In the genomic region with DNA sequence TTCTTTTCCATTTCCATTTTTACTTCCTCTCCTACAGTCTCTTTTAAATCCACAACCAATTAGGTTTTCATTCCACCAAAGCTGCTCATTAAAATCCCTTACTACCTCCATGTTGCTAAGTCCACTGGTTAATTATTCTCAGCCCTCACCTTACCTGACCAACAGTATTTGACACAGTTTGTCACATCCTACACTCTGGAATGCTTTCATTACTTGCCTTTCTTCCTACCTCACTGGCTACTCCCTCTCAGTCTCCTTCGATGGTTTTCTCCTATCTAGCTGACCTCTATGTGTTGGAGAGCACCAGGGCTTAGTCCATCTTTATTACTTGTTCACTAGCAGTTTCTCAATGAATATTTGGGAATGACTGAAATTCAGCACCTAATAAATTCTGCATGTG, we compare ENCODE assay signal across 21 cellular contexts.
DNase-seq lines count a peak whose midpoint lies in the region; ATAC-seq, FAIRE-seq and TF ChIP-seq lines count a peak whose summit lies in the region.
"Had no signal": no experiment of that assay in that cellular context is flagged by ENCODE, and none has a peak within 500 bp of the region (broad histone marks: within the 10 kb centered on the region; RNA-seq: fewer than 3 reads in every experiment).

No MANE protein-coding gene starts in this region.

- no peak overlapping the region for H4K8ac ChIP-seq in mesenchymal stem cell (ENCODE audit: low read length)

- no peaks in the 10 kb centered on the region for H3K36me3 ChIP-seq in HUES6 (ENCODE audit: control insufficient read depth, insufficient read depth, low read length)
- peaks cover 0 to 5% of the 10 kb centered on the region in 2 experiments for H3K36me3 ChIP-seq in mesenchymal stem cell (ENCODE audit: control insufficient read depth in 1 of 2, insufficient read depth in 2 of 2, low read depth in 1 of 2, low read length in 2 of 2)
- H3K36me3 ChIP-seq: BLaER1, HAP-1 had no signal

- peaks cover 0 to 2% (median 0%) of the 10 kb centered on the region in 3 donors for H3K27me3 Mint-ChIP-seq in immature natural killer cell (ENCODE audit: low read depth in 3 of 3)
- H3K27me3 Mint-ChIP-seq: CD4-positive, alpha-beta memory T cell had no signal

- H3K9ac ChIP-seq in HUES6 (ENCODE audit: low read length) (no peak overlapping the region), mesenchymal stem cell (ENCODE audit: low read length) (no peak overlapping the region)
- H3K9ac ChIP-seq: BLaER1 had no signal

- H2BK5ac ChIP-seq in mesenchymal stem cell (ENCODE audit: low read depth, low read length, poor library complexity, severe bottlenecking) = no peak overlapping the region

- no peak overlapping the region for H2BK12ac ChIP-seq in mesenchymal stem cell (ENCODE audit: low read length in 2 of 2)

- H3K9me3 ChIP-seq in HUES6 (ENCODE audit: control insufficient read depth, insufficient read depth, low read depth, low read length) = 0 out of 2 replicates have a peak, but pooled peaks cover 3% of the 10 kb centered on the region
- no peaks in the 10 kb centered on the region for H3K9me3 ChIP-seq in mesenchymal stem cell (ENCODE audit: control insufficient read depth, low read length)
- H3K9me3 ChIP-seq: HAP-1 had no signal

- ATAC-seq in GM18868 (IDR thresholded peaks at IDR 0.05; ENCODE audit: unreplicated experiment) (no peak), Right ventricle myocardium inferior (no peak)
- ATAC-seq: GM12878, K562 had no signal

- DNase-seq in D721Med (ENCODE audit: insufficient read length, low spot score) (no peak), epithelial cell of esophagus (ENCODE audit: low read depth) (peak; percentile 2), mesenchymal stem cell (no peak), Right ventricle myocardium inferior (ENCODE audit: missing footprints) (no peak), immature natural killer cell (no peak)
- no peak for DNase-seq in activated CD4-positive, CD25-positive, alpha-beta regulatory T cell (lab: John Stamatoyannopoulos, UW)
- DNase-seq: CD4-positive, alpha-beta memory T cell; DMS53; EL; MV-4-11; NCI-H1694 treated with DMSO at 0.1 percent for 48 hours; NCI-H510A treated with DMSO at 0.1 percent for 48 hours; NCI-H774; SHP77 treated with DMSO at 0.1 percent for 48 hours had no signal

- H3K4me3 ChIP-seq in HUES6 (ENCODE audit: low read depth, low read length) (no peak overlapping the region), epithelial cell of esophagus (ENCODE audit: low read length) (no peak overlapping the region), mesenchymal stem cell (ENCODE audit: insufficient read depth in 1 of 2, low read depth in 1 of 2, low read length in 2 of 2) (no peak overlapping the region)
- H3K4me3 ChIP-seq: BLaER1, GM12878, HAP-1, K562 had no signal

- H3K27me3 ChIP-seq in HUES6 (ENCODE audit: control insufficient read depth, insufficient read depth, low read length) = no peaks in the 10 kb centered on the region
- H3K27me3 ChIP-seq in mesenchymal stem cell (ENCODE audit: control insufficient read depth in 1 of 2, insufficient read depth in 1 of 2, low read length in 2 of 2) = no peaks in the 10 kb centered on the region
- H3K27me3 ChIP-seq: BLaER1 had no signal

- H3K14ac ChIP-seq in mesenchymal stem cell (ENCODE audit: low read length in 2 of 2) = no peak overlapping the region

- H3K4me3 Mint-ChIP-seq in immature natural killer cell = no peak overlapping the region
- H3K4me3 Mint-ChIP-seq: CD4-positive, alpha-beta memory T cell had no signal

- H3K4me2 ChIP-seq in mesenchymal stem cell (ENCODE audit: low read length, poor library complexity, severe bottlenecking) = no peak overlapping the region
- H3K4me2 ChIP-seq: BLaER1 had no signal

- H3K9me3 Mint-ChIP-seq in immature natural killer cell = peaks cover 0 to 8% (median 6%) of the 10 kb centered on the region in 6 donors

- peak; percentile 16 for FAIRE-seq in D721Med (lab: Jason Lieb, UNC)
- FAIRE-seq: A204.1, GM12878, K562 had no signal

- no peaks in the 10 kb centered on the region for H3K4me1 Mint-ChIP-seq in immature natural killer cell
- H3K4me1 Mint-ChIP-seq: CD4-positive, alpha-beta memory T cell had no signal

- H3K79me1 ChIP-seq in mesenchymal stem cell (replicated peaks; ENCODE audit: low read length, poor library complexity, severe bottlenecking) = peaks cover 4% of the 10 kb centered on the region

- peak overlapping the region in 1 of 2 experiments; percentile 21 for H3K18ac ChIP-seq in mesenchymal stem cell (ENCODE audit: low read depth in 1 of 2, low read length in 2 of 2)

- WGBS in mesenchymal stem cell = no CpG with 5 or more reads among the region's 1 CpG

- no peak for TF ChIP-seq CTCF in D721Med (IDR thresholded peaks at IDR 0.05; ENCODE audit: insufficient read depth, missing control alignments)
- TF ChIP-seq CTCF in epithelial cell of esophagus (IDR thresholded peaks at IDR 0.05; ENCODE audit: insufficient read depth, low read depth, low read length, missing control alignments) = no peak

- no peak overlapping the region for H2BK120ac ChIP-seq in mesenchymal stem cell (ENCODE audit: low read depth, low read length)

- peaks cover 12 to 24% (median 22%) of the 10 kb centered on the region in 3 donors for H3K36me3 Mint-ChIP-seq in immature natural killer cell

- H2BK15ac ChIP-seq in mesenchymal stem cell (ENCODE audit: low read depth, poor library complexity, severe bottlenecking) = no peak overlapping the region

- no peak overlapping the region for H3K23ac ChIP-seq in mesenchymal stem cell (ENCODE audit: low read length in 2 of 2)

- intact Hi-C loops in Right ventricle myocardium inferior (cut with DNase I) = no loop called here

- H3K27ac Mint-ChIP-seq in immature natural killer cell = no peak overlapping the region
- H3K27ac Mint-ChIP-seq: CD4-positive, alpha-beta memory T cell had no signal

- no peak overlapping the region for H4K91ac ChIP-seq in mesenchymal stem cell (ENCODE audit: low read length)

- peaks cover 27% of the 10 kb centered on the region for H3K4me1 ChIP-seq in HUES6 (ENCODE audit: control insufficient read depth, insufficient read depth, low read length)
- no peaks in the 10 kb centered on the region for H3K4me1 ChIP-seq in mesenchymal stem cell (ENCODE audit: control insufficient read depth, insufficient read depth, low read depth, low read length)
- H3K4me1 ChIP-seq: BLaER1, HAP-1 had no signal

- H3K4ac ChIP-seq in mesenchymal stem cell (ENCODE audit: low read depth in 1 of 2, low read length in 2 of 2) = no peak overlapping the region

- peak overlapping the region; percentile 81 for H2AK5ac ChIP-seq in mesenchymal stem cell (ENCODE audit: low read length, severe bottlenecking)

- H3K27ac ChIP-seq in HUES6 (ENCODE audit: low read depth, low read length) (peak overlapping the region; percentile 44; the same call in 1 of the 2 replicates), mesenchymal stem cell (ENCODE audit: low read length, poor library complexity, severe bottlenecking) (peak overlapping the region; percentile 92)
- H3K27ac ChIP-seq: BLaER1 had no signal

- H2AFZ ChIP-seq in mesenchymal stem cell (ENCODE audit: low read depth, low read length) = no peak overlapping the region
